21 cellular contexts compared by ENCODE assay signal in genomic region chr6:113129991-113130390, GRCh38.
DNase-seq lines count a peak whose midpoint lies in the region; ATAC-seq, FAIRE-seq and TF ChIP-seq lines count a peak whose summit lies in the region.
"Had no signal": no experiment of that assay in that cellular context is flagged by ENCODE, and none has a peak within 500 bp of the region (broad histone marks: within the 10 kb centered on the region; RNA-seq: fewer than 3 reads in every experiment).

No MANE protein-coding gene starts in this region.

- no peaks in the 10 kb centered on the region for H3K79me1 ChIP-seq in trophoblast cell (ENCODE audit: low read length)

- H3K4me3 Mint-ChIP-seq in stimulated activated naive CD8-positive, alpha-beta T cell treated with anti-CD3 and anti-CD28 coated beads, Interleukin-15, amount 100 ng/mL, for 72 hours = no peak overlapping the region
- H3K4me3 Mint-ChIP-seq: B cell; CD8-positive, alpha-beta memory T cell; HFFc6 had no signal

- H3K27ac ChIP-seq in 22Rv1 = peak overlapping the region; percentile 54
- no peak overlapping the region for H3K27ac ChIP-seq in PC-9
- H3K27ac ChIP-seq in keratinocyte (ENCODE audit: control insufficient read depth, insufficient read depth, low read length) = no peak overlapping the region
- H3K27ac ChIP-seq in trophoblast cell (ENCODE audit: low read depth, low read length) = no peak overlapping the region
- H3K27ac ChIP-seq: BLaER1 treated with 17β-estradiol and CSF1 and Interleukin-3, amounts not matched to agents 10 nM and 100 nM; HL-60 had no signal

- no peaks in the 10 kb centered on the region for H3K4me1 ChIP-seq in PC-9 (replicated peaks; ENCODE audit: insufficient read depth)
- no peaks in the 10 kb centered on the region for H3K4me1 ChIP-seq in keratinocyte (ENCODE audit: control insufficient read depth, extremely low read depth, insufficient read depth, low read length)
- no peaks in the 10 kb centered on the region for H3K4me1 ChIP-seq in trophoblast cell (ENCODE audit: control insufficient read depth in 1 of 2, insufficient read depth in 2 of 2, low read length in 2 of 2)
- H3K4me1 ChIP-seq: BLaER1 treated with 17β-estradiol and CSF1 and Interleukin-3, amounts not matched to agents 10 nM and 100 nM had no signal

- no peak overlapping the region for H3K27ac Mint-ChIP-seq in stimulated activated naive CD8-positive, alpha-beta T cell treated with anti-CD3 and anti-CD28 coated beads, Interleukin-15, amount 100 ng/mL, for 72 hours
- H3K27ac Mint-ChIP-seq: B cell; CD8-positive, alpha-beta memory T cell; HFFc6 had no signal

- H3K4me1 Mint-ChIP-seq in stimulated activated naive CD8-positive, alpha-beta T cell treated with anti-CD3 and anti-CD28 coated beads, Interleukin-15, amount 100 ng/mL, for 72 hours = no peaks in the 10 kb centered on the region
- H3K4me1 Mint-ChIP-seq: B cell; CD8-positive, alpha-beta memory T cell had no signal

- POLR2A ChIA-PET in PC-9 (lab: Charles Lee; ENCODE audit: unreplicated experiment) = interaction anchor here (0.7 kb wide), 1 partner anchor 467 kb away, joined by 22 read pairs; no protein-coding TSS in a partner anchor

- no peak overlapping the region for H2BK5ac ChIP-seq in trophoblast cell (ENCODE audit: low read depth, low read length, poor library complexity)

- dilution Hi-C loops in keratinocyte (cut with MboI; ENCODE audit: extremely low pct_ligation_motif_present, low sequenced_read_pairs) = no loop called here

- H3K4me2 ChIP-seq in PC-9 = no peak overlapping the region
- no peak overlapping the region for H3K4me2 ChIP-seq in keratinocyte (ENCODE audit: control insufficient read depth, extremely low read depth, insufficient read depth, low read depth, low read length)
- H3K4me2 ChIP-seq in trophoblast cell (ENCODE audit: low read length) = no peak overlapping the region
- H3K4me2 ChIP-seq: BLaER1 treated with 17β-estradiol and CSF1 and Interleukin-3, amounts not matched to agents 10 nM and 100 nM had no signal

- peaks cover 8% of the 10 kb centered on the region; the same call in 1 of the 2 replicates for H3K9me2 ChIP-seq in PC-9 (ENCODE audit: insufficient read depth)

- no peaks in the 10 kb centered on the region for H3K9me1 ChIP-seq in keratinocyte (ENCODE audit: control insufficient read depth, extremely low read depth, insufficient read depth, low read length)

- DNase-seq in PC-9 = no peak
- DNase-seq in keratinocyte (ENCODE audit: low read depth, low spot score) = no peak
- no peak for DNase-seq in trophoblast cell
- DNase-seq in activated gamma-delta T cell (lab: John Stamatoyannopoulos, UW) = no peak
- no peak for DNase-seq in stimulated activated naive CD8-positive, alpha-beta T cell treated with anti-CD3 and anti-CD28 coated beads, Interleukin-15, amount 100 ng/mL, for 72 hours
- no peak for DNase-seq in LoVo (ENCODE audit: low spot score)
- DNase-seq: CD8-positive, alpha-beta memory T cell; COR-L47; DMS 273 treated with DMSO at 0.1 percent for 48 hours; DMS53; DND-41; EL; GOT3; H7; HFFc6 had no signal

- H3K27me3 Mint-ChIP-seq in stimulated activated naive CD8-positive, alpha-beta T cell treated with anti-CD3 and anti-CD28 coated beads, Interleukin-15, amount 100 ng/mL, for 72 hours = no peaks in the 10 kb centered on the region
- H3K27me3 Mint-ChIP-seq: CD8-positive, alpha-beta memory T cell had no signal

- H3K4ac ChIP-seq in trophoblast cell (ENCODE audit: low read depth, low read length) = no peak overlapping the region

- H3K9me3 Mint-ChIP-seq in stimulated activated naive CD8-positive, alpha-beta T cell treated with anti-CD3 and anti-CD28 coated beads, Interleukin-15, amount 100 ng/mL, for 72 hours = no peaks in the 10 kb centered on the region
- H3K9me3 Mint-ChIP-seq: HFFc6 had no signal

- no peak overlapping the region for H3K18ac ChIP-seq in trophoblast cell (ENCODE audit: low read length)

- H2BK120ac ChIP-seq in trophoblast cell (ENCODE audit: insufficient read depth, low read length, poor library complexity) = no peak overlapping the region

- H3K79me2 ChIP-seq in PC-9 (ENCODE audit: low read depth) = no peaks in the 10 kb centered on the region
- no peaks in the 10 kb centered on the region for H3K79me2 ChIP-seq in keratinocyte (ENCODE audit: control insufficient read depth, insufficient read depth, low read length)
- H3K79me2 ChIP-seq in trophoblast cell (ENCODE audit: control insufficient read depth, insufficient read depth, low read length, poor library complexity) = no peaks in the 10 kb centered on the region

- no peak overlapping the region for H3K23ac ChIP-seq in trophoblast cell (ENCODE audit: low read length)

- no peaks in the 10 kb centered on the region for H3F3A ChIP-seq in PC-9 (ENCODE audit: insufficient read depth, low read depth)

- no peak for TF ChIP-seq CTCF in 22Rv1 (IDR thresholded peaks at IDR 0.05)
- no peak for TF ChIP-seq CTCF in PC-9 (conservative IDR thresholded peaks at IDR 0.05)
- TF ChIP-seq CTCF in keratinocyte (optimal IDR thresholded peaks at IDR 0.05 in 1 of 3, IDR thresholded peaks at IDR 0.05 in 1 of 3, conservative IDR thresholded peaks at IDR 0.05 in 1 of 3; ENCODE audit: extremely low read depth in 1 of 3, insufficient read depth in 2 of 3, low read length in 3 of 3) = no peak

- H4K8ac ChIP-seq in trophoblast cell (ENCODE audit: low read depth, low read length) = no peak overlapping the region

- H3K27me3 ChIP-seq in PC-9 (ENCODE audit: insufficient read depth, low read depth) = no peaks in the 10 kb centered on the region
- H3K27me3 ChIP-seq in keratinocyte (ENCODE audit: control insufficient read depth, extremely low read depth, insufficient read depth, low read length) = no peaks in the 10 kb centered on the region
- H3K27me3 ChIP-seq in trophoblast cell (ENCODE audit: insufficient read depth, low read length) = no peaks in the 10 kb centered on the region
- H3K27me3 ChIP-seq: BLaER1 treated with 17β-estradiol and CSF1 and Interleukin-3, amounts not matched to agents 10 nM and 100 nM had no signal

- H3K36me3 ChIP-seq in PC-9 (ENCODE audit: low read depth) (no peaks in the 10 kb centered on the region), keratinocyte (ENCODE audit: control insufficient read depth in 2 of 2, extremely low read depth in 1 of 2, insufficient read depth in 2 of 2, low read length in 2 of 2) (no peaks in the 10 kb centered on the region), trophoblast cell (ENCODE audit: control insufficient read depth in 1 of 2, insufficient read depth in 2 of 2, low read length in 2 of 2) (no peaks in the 10 kb centered on the region)
- H3K36me3 ChIP-seq: BLaER1 treated with 17β-estradiol and CSF1 and Interleukin-3, amounts not matched to agents 10 nM and 100 nM had no signal

- no TSS peak for BruUV-seq in PC-9 (replicated peaks; lab: Mats Ljungman, UMichigan)

- intact Hi-C loops in PC-9 (cut with micrococcal nuclease; ENCODE audit: unreplicated experiment) = loop anchor here (10.0 kb wide), 1 partner anchor 175 kb away; no protein-coding TSS in a partner anchor

- peak; percentile 9 for FAIRE-seq in keratinocyte (lab: Jason Lieb, UNC)
- FAIRE-seq: GM12878 had no signal

- no peak overlapping the region for H4K91ac ChIP-seq in trophoblast cell (ENCODE audit: low read depth, low read length)

- H2AK5ac ChIP-seq in trophoblast cell (ENCODE audit: low read length) = no peak overlapping the region

- H2BK12ac ChIP-seq in trophoblast cell (ENCODE audit: low read length) = peak overlapping the region; percentile 87

- no peak overlapping the region for H4K12ac ChIP-seq in trophoblast cell (ENCODE audit: low read depth, low read length)

- no peak for ATAC-seq in stimulated activated naive CD8-positive, alpha-beta T cell treated with anti-CD3 and anti-CD28 coated beads, Interleukin-15, amount 100 ng/mL, for 72 hours
- ATAC-seq: GM12878, HCT116 had no signal

- H3K9ac ChIP-seq in keratinocyte (ENCODE audit: control insufficient read depth, extremely low read depth, insufficient read depth, low read length) (no peak overlapping the region), trophoblast cell (ENCODE audit: low read length) (no peak overlapping the region)
- H3K9ac ChIP-seq: BLaER1 treated with 17β-estradiol and CSF1 and Interleukin-3, amounts not matched to agents 10 nM and 100 nM had no signal

- H3K9me3 ChIP-seq in PC-9 (ENCODE audit: insufficient read depth, low read depth) (peaks cover 15% of the 10 kb centered on the region), keratinocyte (ENCODE audit: control insufficient read depth, low read depth, low read length) (no peaks in the 10 kb centered on the region), trophoblast cell (ENCODE audit: insufficient read depth, low read depth, low read length) (no peaks in the 10 kb centered on the region)
- H3K9me3 ChIP-seq: BLaER1 treated with 17β-estradiol and CSF1 and Interleukin-3, amounts not matched to agents 10 nM and 100 nM had no signal

- WGBS in trophoblast cell (ENCODE audit: extremely low coverage, insufficient coverage, insufficient read length) = no CpG with 5 or more reads among the region's 2 CpGs

- H3K14ac ChIP-seq in trophoblast cell (ENCODE audit: low read length) = no peak overlapping the region

- peak overlapping the region; percentile 45 for H2AFZ ChIP-seq in PC-9
- no peak overlapping the region for H2AFZ ChIP-seq in keratinocyte (ENCODE audit: control insufficient read depth, low read length)
- H2AFZ ChIP-seq in trophoblast cell (ENCODE audit: insufficient read depth, low read length, poor library complexity) = no peak overlapping the region

- H4K20me1 ChIP-seq in PC-9 (ENCODE audit: insufficient read depth) (no peaks in the 10 kb centered on the region), keratinocyte (ENCODE audit: control insufficient read depth, extremely low read depth, insufficient read depth, low read length) (no peaks in the 10 kb centered on the region)
- H4K20me1 ChIP-seq: BLaER1 treated with 17β-estradiol and CSF1 and Interleukin-3, amounts not matched to agents 10 nM and 100 nM had no signal

- CTCF ChIA-PET in PC-9 (lab: Charles Lee) = no interaction called here

- H3K4me3 ChIP-seq in PC-9 (no peak overlapping the region), keratinocyte (ENCODE audit: control insufficient read depth in 2 of 3, extremely low read depth in 1 of 3, insufficient read depth in 2 of 3, low read depth in 1 of 3, low read length in 3 of 3) (no peak overlapping the region), trophoblast cell (ENCODE audit: low read depth, low read length) (no peak overlapping the region)
- H3K4me3 ChIP-seq: BLaER1 treated with 17β-estradiol and CSF1 and Interleukin-3, amounts not matched to agents 10 nM and 100 nM; GM12878 had no signal
